30 cellular contexts compared by ENCODE assay signal in the genomic region with DNA sequence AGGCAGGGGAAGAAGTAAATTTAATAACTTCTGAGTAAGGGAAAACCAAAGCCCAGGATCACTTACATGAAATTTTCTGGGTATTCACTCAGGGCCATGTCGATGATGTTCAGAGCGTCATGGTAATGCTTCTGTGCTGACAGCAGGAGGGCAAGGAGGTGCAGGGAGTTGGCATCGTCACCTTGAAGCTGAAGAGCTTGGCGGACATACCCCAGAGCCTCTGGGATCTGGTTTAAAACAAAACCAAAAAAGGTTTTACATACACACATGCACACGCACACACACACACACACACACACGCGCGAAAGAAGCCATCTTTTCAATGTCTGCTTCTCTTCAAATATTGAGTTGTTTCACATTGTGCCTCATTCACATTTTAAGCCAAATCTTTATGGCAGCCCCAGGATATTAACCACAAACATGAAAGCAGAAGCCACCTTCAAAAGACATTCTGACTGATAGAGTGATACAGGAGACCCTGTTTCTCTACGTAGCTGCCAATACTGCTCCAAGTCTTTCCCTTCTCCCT.
DNase-seq lines count a peak whose midpoint lies in the region; ATAC-seq, FAIRE-seq and TF ChIP-seq lines count a peak whose summit lies in the region.
"Had no signal": no experiment of that assay in that cellular context is flagged by ENCODE, and none has a peak within 500 bp of the region (broad histone marks: within the 10 kb centered on the region; RNA-seq: fewer than 3 reads in every experiment).

No MANE protein-coding gene starts in this region.

- H3K4me1 ChIP-seq in GM23338 (ENCODE audit: insufficient read depth) (peaks cover 34% of the 10 kb centered on the region), gastrocnemius medialis (peaks cover 40 to 41% of the 10 kb centered on the region in 2 donors), small intestine (ENCODE audit: control insufficient read depth in 2 of 2, insufficient read depth in 1 of 2, low read depth in 1 of 2, low read length in 1 of 2) (no peaks in the 10 kb centered on the region)
- H3K4me1 ChIP-seq: foreskin keratinocyte had no signal

- H3K4me3 ChIP-seq in GM23338, result no peak overlapping the region
- no peak overlapping the region for H3K4me3 ChIP-seq in gastrocnemius medialis
- H3K4me3 ChIP-seq in small intestine (ENCODE audit: low read depth in 1 of 2, low read length in 2 of 2), result no peak overlapping the region
- H3K4me3 ChIP-seq: MG63, SK-N-MC, skin epidermis had no signal

- H4K20me1 ChIP-seq in GM23338 (replicated peaks; ENCODE audit: insufficient read depth), result no peaks in the 10 kb centered on the region

- TF ChIP-seq POLR2A in gastrocnemius medialis (IDR thresholded peaks at IDR 0.05), result no peak

- POLR2A ChIA-PET in WTC11 (lab: Charles Lee), result no interaction called here

- no peak overlapping the region for H3K4me2 ChIP-seq in GM23338
- H3K4me2 ChIP-seq: KMS-11 had no signal

- CTCF ChIA-PET in WTC11 (lab: Charles Lee), result interaction anchor here (1.2 kb wide), 1 partner anchor 114 kb away, joined by 3 read pairs; no protein-coding TSS in a partner anchor

- peaks cover 51% of the 10 kb centered on the region for H3K4me1 Mint-ChIP-seq in GM23338
- H3K4me1 Mint-ChIP-seq in WTC11, result peaks cover 79% of the 10 kb centered on the region
- H3K4me1 Mint-ChIP-seq in mesothelial cell of epicardium, result peaks cover 44% of the 10 kb centered on the region
- H3K4me1 Mint-ChIP-seq: memory B cell; stimulated activated naive B cell treated with anti-CD40 and anti-IgM and Interleukin-4, amounts not matched to agents 10 μg/mL and 1 μg/mL and 100 μg/mL, for 72 hours had no signal

- H3K36me3 ChIP-seq in GM23338 (ENCODE audit: insufficient read depth) (no peaks in the 10 kb centered on the region), gastrocnemius medialis (no peaks in the 10 kb centered on the region), small intestine (ENCODE audit: control insufficient read depth in 2 of 2, insufficient read depth in 2 of 2, low read length in 2 of 2) (peaks cover 0 to 2% of the 10 kb centered on the region in 2 donors)
- H3K36me3 ChIP-seq: MG63 had no signal

- H3K79me2 ChIP-seq in GM23338 (replicated peaks; ENCODE audit: insufficient read depth), result no peaks in the 10 kb centered on the region

- H3K9me3 ChIP-seq in gastrocnemius medialis (no peaks in the 10 kb centered on the region), small intestine (ENCODE audit: control insufficient read depth, low read depth) (no peaks in the 10 kb centered on the region)
- H3K9me3 ChIP-seq: MG63 had no signal

- H3K4me3 Mint-ChIP-seq in GM23338, result no peak overlapping the region
- H3K4me3 Mint-ChIP-seq in WTC11, result no peak overlapping the region
- H3K4me3 Mint-ChIP-seq in mesothelial cell of epicardium, result no peak overlapping the region
- H3K4me3 Mint-ChIP-seq: activated CD8-positive, alpha-beta T cell treated with anti-CD3 and anti-CD28 coated beads for 36 hours; activated naive CD4-positive, alpha-beta T cell treated with anti-CD3 and anti-CD28 coated beads for 36 hours; CD8-positive, alpha-beta T cell; memory B cell; stimulated activated naive B cell treated with anti-CD40 and anti-IgM and Interleukin-4, amounts not matched to agents 10 μg/mL and 1 μg/mL and 100 μg/mL, for 72 hours had no signal

- in situ Hi-C loops in gastrocnemius medialis (cut with MboI; ENCODE audit: low sequenced_read_pairs in 4 of 4), result no loop called here

- peak overlapping the region; percentile 58 for H3K27ac Mint-ChIP-seq in GM23338
- H3K27ac Mint-ChIP-seq in WTC11, result peak overlapping the region; percentile 7
- H3K27ac Mint-ChIP-seq in mesothelial cell of epicardium, result peak overlapping the region; percentile 67
- H3K27ac Mint-ChIP-seq: activated CD8-positive, alpha-beta T cell treated with anti-CD3 and anti-CD28 coated beads for 36 hours; activated naive CD4-positive, alpha-beta T cell treated with anti-CD3 and anti-CD28 coated beads for 36 hours; CD8-positive, alpha-beta T cell; memory B cell; stimulated activated naive B cell treated with anti-CD40 and anti-IgM and Interleukin-4, amounts not matched to agents 10 μg/mL and 1 μg/mL and 100 μg/mL, for 72 hours had no signal

- H3K27me3 Mint-ChIP-seq in GM23338 (ENCODE audit: insufficient read depth, low read depth, poor library complexity), result no peaks in the 10 kb centered on the region
- H3K27me3 Mint-ChIP-seq in WTC11 (ENCODE audit: low read depth), result no peaks in the 10 kb centered on the region
- H3K27me3 Mint-ChIP-seq in mesothelial cell of epicardium (ENCODE audit: low read depth), result no peaks in the 10 kb centered on the region
- H3K27me3 Mint-ChIP-seq: activated CD8-positive, alpha-beta T cell treated with anti-CD3 and anti-CD28 coated beads for 36 hours; stimulated activated naive B cell treated with anti-CD40 and anti-IgM and Interleukin-4, amounts not matched to agents 10 μg/mL and 1 μg/mL and 100 μg/mL, for 72 hours had no signal

- H2AFZ ChIP-seq in GM23338, result no peak overlapping the region

- TF ChIP-seq CTCF in GM23338 (conservative IDR thresholded peaks at IDR 0.05; ENCODE audit: low read depth in 2 of 2), result no peak
- TF ChIP-seq CTCF in WTC11 (IDR thresholded peaks at IDR 0.05), result no peak
- no peak for TF ChIP-seq CTCF in mesothelial cell of epicardium (IDR thresholded peaks at IDR 0.05; ENCODE audit: unreplicated experiment)
- no peak for TF ChIP-seq CTCF in gastrocnemius medialis (IDR thresholded peaks at IDR 0.05 in 4 of 5, conservative IDR thresholded peaks at IDR 0.05 in 1 of 5)

- intact Hi-C loops in gastrocnemius medialis (cut with DNase I; ENCODE audit: low total_unique reads), result no loop called here

- DNase-seq in GM23338 (ENCODE audit: low spot score) (no peak), WTC11 (ENCODE audit: low spot score) (no peak), mesothelial cell of epicardium (ENCODE audit: low spot score in 2 of 2, unreplicated experiment in 2 of 2) (no peak), gastrocnemius medialis (no peak), AG08395 (ENCODE audit: low spot score) (no peak), small intestine (no peak)
- DNase-seq: activated CD4-positive, CD25-positive, alpha-beta regulatory T cell treated with anti-CD3 and anti-CD28 coated beads, Interleukin-2, amount 50 U/mL, for 72 hours; activated CD8-positive, alpha-beta memory T cell treated with anti-CD3 and anti-CD28 coated beads, Interleukin-2, amount 50 U/mL, for 48 hours; activated CD8-positive, alpha-beta T cell treated with anti-CD3 and anti-CD28 coated beads for 36 hours; activated naive CD4-positive, alpha-beta T cell treated with anti-CD3 and anti-CD28 coated beads for 36 hours; CD8-positive, alpha-beta T cell; central memory CD4-positive, alpha-beta T cell; cortex of kidney; DMS 273 treated with DMSO at 0.1 percent for 48 hours; foreskin keratinocyte; H7; hypothalamus; left cardiac atrium; MG63; NCI-H1436; NCI-H2081 treated with DMSO at 0.1 percent for 48 hours; NCI-H526 treated with DMSO at 0.1 percent for 48 hours; NK-92 treated with Interleukin-12 subunit alpha and Interleukin-12 subunit beta, amount 100 ng/mL, for 24 hours; stimulated activated naive B cell treated with anti-CD40 and anti-IgM and Interleukin-4, amounts not matched to agents 10 μg/mL and 1 μg/mL and 100 μg/mL, for 72 hours had no signal

- no peak for FAIRE-seq in small intestine (lab: Jason Lieb, UNC)

- H3F3A ChIP-seq in GM23338 (replicated peaks; ENCODE audit: low read depth), result no peaks in the 10 kb centered on the region; the same call in 1 of the 2 replicates

- peak overlapping the region; percentile 92; the same call in 1 of the 2 replicates for H3K27ac ChIP-seq in GM23338 (ENCODE audit: low read depth)
- H3K27ac ChIP-seq in gastrocnemius medialis, result peak overlapping the region; percentile 71 to 85 (median 78)
- H3K27ac ChIP-seq in small intestine (ENCODE audit: low read depth in 1 of 2, low read length in 1 of 2), result no peak overlapping the region
- H3K27ac ChIP-seq: foreskin keratinocyte, KMS-11, SK-N-MC had no signal

- no peaks in the 10 kb centered on the region for H3K27me3 ChIP-seq in GM23338 (ENCODE audit: insufficient read depth)
- H3K27me3 ChIP-seq in gastrocnemius medialis, result no peaks in the 10 kb centered on the region
- no peaks in the 10 kb centered on the region for H3K27me3 ChIP-seq in small intestine (ENCODE audit: control insufficient read depth in 2 of 2, insufficient read depth in 2 of 2, low read length in 2 of 2)
- H3K27me3 ChIP-seq: foreskin keratinocyte, MG63 had no signal

- peaks cover 4% of the 10 kb centered on the region; the same call in 1 of the 2 replicates for H3K9me2 ChIP-seq in GM23338 (ENCODE audit: insufficient read depth)

- no peaks in the 10 kb centered on the region for H3K36me3 Mint-ChIP-seq in GM23338 (ENCODE audit: low read depth)
- no peaks in the 10 kb centered on the region for H3K36me3 Mint-ChIP-seq in WTC11
- H3K36me3 Mint-ChIP-seq in mesothelial cell of epicardium, result peaks cover 13% of the 10 kb centered on the region
- H3K36me3 Mint-ChIP-seq: CD8-positive, alpha-beta T cell; stimulated activated naive B cell treated with anti-CD40 and anti-IgM and Interleukin-4, amounts not matched to agents 10 μg/mL and 1 μg/mL and 100 μg/mL, for 72 hours had no signal

- no peak for ATAC-seq in GM23338
- ATAC-seq in WTC11, result no peak
- ATAC-seq in gastrocnemius medialis, result no peak
- ATAC-seq in activated CD4-positive, CD25-positive, alpha-beta regulatory T cell treated with anti-CD3 and anti-CD28 coated beads, Interleukin-2, amount 50 U/mL, for 24 hours, result no peak
- ATAC-seq: activated CD8-positive, alpha-beta T cell treated with anti-CD3 and anti-CD28 coated beads for 36 hours; CD8-positive, alpha-beta T cell; esophagus mucosa; foreskin keratinocyte; stimulated activated naive B cell treated with anti-CD40 and anti-IgM and Interleukin-4, amounts not matched to agents 10 μg/mL and 1 μg/mL and 100 μg/mL, for 72 hours had no signal

- WGBS in small intestine, 3 donors, result 78 to 84% (median 82%) methylated on average over 9 of the region's 9 CpGs

- no peaks in the 10 kb centered on the region for H3K9me3 Mint-ChIP-seq in GM23338
- H3K9me3 Mint-ChIP-seq in WTC11, result no peaks in the 10 kb centered on the region
- no peaks in the 10 kb centered on the region for H3K9me3 Mint-ChIP-seq in mesothelial cell of epicardium
- H3K9me3 Mint-ChIP-seq: activated CD8-positive, alpha-beta T cell treated with anti-CD3 and anti-CD28 coated beads for 36 hours; activated naive CD4-positive, alpha-beta T cell treated with anti-CD3 and anti-CD28 coated beads for 36 hours; CD8-positive, alpha-beta T cell; memory B cell; stimulated activated naive B cell treated with anti-CD40 and anti-IgM and Interleukin-4, amounts not matched to agents 10 μg/mL and 1 μg/mL and 100 μg/mL, for 72 hours had no signal

TF ChIP-seq in GM23338, 12 proteins besides CTCF, POLR2A, EP300 and RAD21 (continues in another document):
- no peak for TF ChIP-seq ZNF114 (CRISPR knock-in tag; IDR thresholded peaks at IDR 0.05)
- no peak for TF ChIP-seq NANOG (IDR thresholded peaks at IDR 0.05; ENCODE audit: borderline replicate concordance)
- TF ChIP-seq EZH2 (IDR thresholded peaks at IDR 0.05; ENCODE audit: low read depth, unreplicated experiment), result no peak

TF ChIP-seq in WTC11, 78 proteins besides CTCF, POLR2A, EP300 and RAD21 (continues in another document):
- TF ChIP-seq TCF7 (CRISPR knock-in tag; IDR thresholded peaks at IDR 0.05; ENCODE audit: low read depth) (no peak), NR1H2 (CRISPR knock-in tag; IDR thresholded peaks at IDR 0.05) (no peak)

Comparison
In these comparisons a context has a peak if more than half of its experiments do, and no peak if none do; other contexts are left out.
1. H3K27ac ChIP-seq: peak in GM23338 (single experiment) and gastrocnemius medialis (4 of 4); none in small intestine (0 of 2).
2. H3K27ac Mint-ChIP-seq: peak in every context shown above with its lines; median percentile 67 in mesothelial cell of epicardium; 58 in GM23338; 7 in WTC11.